In genomic region chr17:39739020-39739884, GRCh38 we compare ENCODE assay signal across 6 cellular contexts. TPM values are rescaled to one million over a fixed set of nuclear protein-coding genes. Genes with fewer than 3 reads are reported as not detected.
DNase-seq lines count a peak whose midpoint lies in the region; ATAC-seq and TF ChIP-seq lines count a peak whose summit lies in the region.

No MANE protein-coding gene starts in this region.

- H3K27me3 ChIP-seq in heart left ventricle: peaks cover 15 to 67% (median 26%) of the 10 kb centered on the region in 9 donors

- peaks cover 51 to 52% of the 10 kb centered on the region in 2 donors for H3K27me3 Mint-ChIP-seq in stimulated activated naive B cell treated with anti-CD40 and anti-IgM and Interleukin-4, amounts not matched to agents 10 μg/mL and 1 μg/mL and 100 μg/mL, for 72 hours
- peaks cover 22% of the 10 kb centered on the region for H3K27me3 Mint-ChIP-seq in activated CD8-positive, alpha-beta T cell treated with anti-CD3 and anti-CD28 coated beads, Interleukin-2, amount 10 ng/mL, durations not matched to agents 7 days and 5 days (ENCODE audit: low read depth)

- peaks cover 0 to 2% of the 10 kb centered on the region in 2 donors for H3K36me3 Mint-ChIP-seq in stimulated activated naive B cell treated with anti-CD40 and anti-IgM and Interleukin-4, amounts not matched to agents 10 μg/mL and 1 μg/mL and 100 μg/mL, for 72 hours
- no peaks in the 10 kb centered on the region for H3K36me3 Mint-ChIP-seq in activated CD8-positive, alpha-beta T cell treated with anti-CD3 and anti-CD28 coated beads, Interleukin-2, amount 10 ng/mL, durations not matched to agents 7 days and 5 days (ENCODE audit: low read depth)

- H3K4me3 Mint-ChIP-seq in stimulated activated naive B cell treated with anti-CD40 and anti-IgM and Interleukin-4, amounts not matched to agents 10 μg/mL and 1 μg/mL and 100 μg/mL, for 72 hours: peak overlapping the region; percentile 78 to 92
- no peak overlapping the region for H3K4me3 Mint-ChIP-seq in activated CD8-positive, alpha-beta T cell treated with anti-CD3 and anti-CD28 coated beads, Interleukin-2, amount 10 ng/mL, durations not matched to agents 7 days and 5 days

- peak overlapping the region in 7 of 12 donors; percentile 1 to 51 (median 18) for H3K4me3 ChIP-seq in heart left ventricle

- ATAC-seq in heart left ventricle: no peak
- ATAC-seq in stimulated activated naive B cell treated with anti-CD40 and anti-IgM and Interleukin-4, amounts not matched to agents 10 μg/mL and 1 μg/mL and 100 μg/mL, for 72 hours (replicated peaks): no peak
- ATAC-seq in activated CD8-positive, alpha-beta T cell treated with anti-CD3 and anti-CD28 coated beads, Interleukin-2, amount 10 ng/mL, durations not matched to agents 7 days and 5 days: no peak

- no peaks in the 10 kb centered on the region for H3K36me3 ChIP-seq in heart left ventricle

- no peak overlapping the region for H3K27ac Mint-ChIP-seq in stimulated activated naive B cell treated with anti-CD40 and anti-IgM and Interleukin-4, amounts not matched to agents 10 μg/mL and 1 μg/mL and 100 μg/mL, for 72 hours
- no peak overlapping the region for H3K27ac Mint-ChIP-seq in activated CD8-positive, alpha-beta T cell treated with anti-CD3 and anti-CD28 coated beads, Interleukin-2, amount 10 ng/mL, durations not matched to agents 7 days and 5 days

- peaks cover 0 to 44% (median 15%) of the 10 kb centered on the region in 12 donors for H3K4me1 ChIP-seq in heart left ventricle

- intact Hi-C loops in heart left ventricle (cut with DNase I): no loop called here
- intact Hi-C loops in cardiac septum (cut with DNase I): no loop called here

- CTCF ChIA-PET in activated CD8-positive, alpha-beta T cell treated with anti-CD3 and anti-CD28 coated beads, Interleukin-2, amount 10 ng/mL, durations not matched to agents 7 days and 5 days (lab: Charles Lee): no interaction called here

- 30 to 35% (median 32%) methylated on average over 26 to 31 of the region's 31 CpGs for WGBS in heart left ventricle, 4 donors

- TF ChIP-seq POLR2A in heart left ventricle (IDR thresholded peaks at IDR 0.05): no peak

- TF ChIP-seq CTCF in heart left ventricle (IDR thresholded peaks at IDR 0.05): no peak

- DNase-seq in heart left ventricle (no peak), cardiac septum (ENCODE audit: low spot score) (no peak), epithelial cell of prostate (ENCODE audit: low read depth, low spot score) (peak; percentile 67), NOMO-1 treated with DMSO at 0.1 percent for 48 hours (lab: John Stamatoyannopoulos, UW; ENCODE audit: unreplicated experiment) (no peak)
- no peak for DNase-seq in stimulated activated naive B cell treated with anti-CD40 and anti-IgM and Interleukin-4, amounts not matched to agents 10 μg/mL and 1 μg/mL and 100 μg/mL, for 72 hours
- DNase-seq in activated CD8-positive, alpha-beta T cell treated with anti-CD3 and anti-CD28 coated beads, Interleukin-2, amount 10 ng/mL, durations not matched to agents 7 days and 5 days: no peak

- no peak overlapping the region for H3K27ac ChIP-seq in heart left ventricle
- H3K27ac ChIP-seq in epithelial cell of prostate: peak overlapping the region; percentile 99

- POLR2A ChIA-PET in activated CD8-positive, alpha-beta T cell treated with anti-CD3 and anti-CD28 coated beads, Interleukin-2, amount 10 ng/mL, durations not matched to agents 7 days and 5 days (lab: Charles Lee): no interaction called here

- H3K9me3 Mint-ChIP-seq in stimulated activated naive B cell treated with anti-CD40 and anti-IgM and Interleukin-4, amounts not matched to agents 10 μg/mL and 1 μg/mL and 100 μg/mL, for 72 hours: no peaks in the 10 kb centered on the region
- no peaks in the 10 kb centered on the region for H3K9me3 Mint-ChIP-seq in activated CD8-positive, alpha-beta T cell treated with anti-CD3 and anti-CD28 coated beads, Interleukin-2, amount 10 ng/mL, durations not matched to agents 7 days and 5 days (ENCODE audit: insufficient read depth)

- no peaks in the 10 kb centered on the region for H3K9me3 ChIP-seq in heart left ventricle

- peaks cover 27 to 39% of the 10 kb centered on the region in 2 donors for H3K4me1 Mint-ChIP-seq in stimulated activated naive B cell treated with anti-CD40 and anti-IgM and Interleukin-4, amounts not matched to agents 10 μg/mL and 1 μg/mL and 100 μg/mL, for 72 hours
- H3K4me1 Mint-ChIP-seq in activated CD8-positive, alpha-beta T cell treated with anti-CD3 and anti-CD28 coated beads, Interleukin-2, amount 10 ng/mL, durations not matched to agents 7 days and 5 days (ENCODE audit: low read depth): peaks cover 31% of the 10 kb centered on the region

RNA-seq across cellular contexts. Expression of gene GRB7, which starts 1.5 kb away (rescaled TPM):
- total RNA-seq in heart left ventricle (1 to 10 TPM in 7 of 9 donors, under 1 TPM in 2; 0.48 to 8.2 (median 1.7) TPM), cardiac septum (0.65 TPM)
- polyA plus RNA-seq in heart left ventricle: 1 to 10 TPM in 1 of 2 donors, under 1 TPM in 1; 0.57 to 1.3 TPM
- under 1 TPM in 1 of 2 experiments, not detected in 1; 0.37 TPM for total RNA-seq in activated CD8-positive, alpha-beta T cell treated with anti-CD3 and anti-CD28 coated beads, Interleukin-2, amount 10 ng/mL, durations not matched to agents 7 days and 5 days

RNA-seq across cellular contexts. Expression of gene MIEN1, which starts 8.9 kb away (rescaled TPM):
- 10 to 100 TPM; 34.3 to 98.1 (median 53.3) TPM for total RNA-seq in heart left ventricle
- polyA plus RNA-seq in heart left ventricle: 100 to 1,000 TPM in 1 of 2 donors, 10 to 100 TPM in 1; 87.6 to 159 TPM
- 48.5 TPM for total RNA-seq in cardiac septum
- total RNA-seq in activated CD8-positive, alpha-beta T cell treated with anti-CD3 and anti-CD28 coated beads, Interleukin-2, amount 10 ng/mL, durations not matched to agents 7 days and 5 days: 10 to 100 TPM; 44.0 to 44.6 TPM

RNA-seq across cellular contexts. Expression of gene ERBB2, which starts 39.4 kb away (rescaled TPM):
- 10 to 100 TPM; 51.4 to 95.1 (median 79.3) TPM for total RNA-seq in heart left ventricle
- polyA plus RNA-seq in heart left ventricle: 10 to 100 TPM; 29.7 to 77.4 TPM
- total RNA-seq in cardiac septum: 84.4 TPM
- 1 to 10 TPM; 2.1 to 3.0 TPM for total RNA-seq in activated CD8-positive, alpha-beta T cell treated with anti-CD3 and anti-CD28 coated beads, Interleukin-2, amount 10 ng/mL, durations not matched to agents 7 days and 5 days

RNA-seq across cellular contexts. Expression of gene PGAP3, which starts 51.4 kb away (rescaled TPM):
- total RNA-seq in heart left ventricle: 10 to 100 TPM in 7 of 9 donors, 1 to 10 TPM in 2; 8.0 to 18.8 (median 13.1) TPM
- polyA plus RNA-seq in heart left ventricle: 10 to 100 TPM; 13.3 to 13.8 TPM
- total RNA-seq in cardiac septum: 15.3 TPM
- total RNA-seq in activated CD8-positive, alpha-beta T cell treated with anti-CD3 and anti-CD28 coated beads, Interleukin-2, amount 10 ng/mL, durations not matched to agents 7 days and 5 days: 10 to 100 TPM; 12.3 to 14.7 TPM

Comparison
In these comparisons a context has a peak if more than half of its experiments do, and no peak if none do; other contexts are left out.
1. RNA of gene ERBB2, which starts 39.4 kb away (total RNA-seq): 84.4 TPM in cardiac septum (single experiment) and 51.4 to 95.1 TPM in heart left ventricle; 2.1 to 3.0 TPM in activated CD8-positive, alpha-beta T cell treated with anti-CD3 and anti-CD28 coated beads, Interleukin-2, amount 10 ng/mL, durations not matched to agents 7 days and 5 days; every median in the first group is over 10 times any median in the second.